In the genomic region with DNA sequence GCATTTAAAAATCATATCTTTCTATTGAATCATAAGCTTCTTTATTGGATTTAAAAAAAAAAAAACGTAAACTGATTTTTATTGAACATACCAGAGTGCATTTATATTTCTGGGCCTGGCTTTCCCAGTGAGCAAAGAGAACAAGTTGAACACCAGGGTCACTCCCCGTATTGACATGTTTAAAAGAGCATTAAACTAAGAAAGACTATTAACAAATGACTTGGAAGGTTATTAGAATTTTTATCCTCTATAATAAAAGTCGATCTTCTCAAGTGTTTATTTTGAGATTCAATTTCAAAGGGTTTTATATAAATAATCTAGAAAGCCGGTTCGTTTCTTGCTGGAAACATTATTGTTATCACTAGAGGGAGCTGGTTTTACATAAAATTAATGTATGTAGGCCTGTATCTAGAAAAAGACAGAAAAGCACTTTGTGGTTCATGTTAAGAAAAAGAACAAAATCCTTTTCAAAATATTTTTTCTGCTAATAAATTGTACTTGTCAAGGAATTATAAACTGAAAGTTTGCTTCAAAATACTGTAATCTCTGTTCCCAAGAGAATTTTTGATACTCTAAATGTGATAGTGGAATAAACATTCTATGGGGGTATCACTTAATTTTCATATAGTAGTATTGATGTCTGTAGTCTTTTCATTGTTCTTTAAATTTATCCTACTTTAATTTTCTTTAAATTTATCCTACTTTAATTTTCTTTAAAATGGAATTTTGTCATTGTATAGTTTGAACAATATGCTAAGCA, we compare ENCODE assay signal across 10 cellular contexts.
DNase-seq lines count a peak whose midpoint lies in the region; ATAC-seq and TF ChIP-seq lines count a peak whose summit lies in the region.
"Had no signal": no experiment of that assay in that cellular context is flagged by ENCODE, and none has a peak within 500 bp of the region (broad histone marks: within the 10 kb centered on the region; RNA-seq: fewer than 3 reads in every experiment).

No MANE protein-coding gene starts in this region.

- ATAC-seq in GM21447 (IDR thresholded peaks at IDR 0.05; ENCODE audit: unreplicated experiment) = no peak

- H3K4me1 ChIP-seq in suprapubic skin = no peaks in the 10 kb centered on the region

- H3K4me3 Mint-ChIP-seq in activated T-cell treated with anti-CD3 and anti-CD28 coated beads, Interleukin-2, amount 50 U/mL, for 24 hours = no peak overlapping the region
- H3K4me3 Mint-ChIP-seq: CD4-positive, CD25-positive, alpha-beta regulatory T cell; T-helper 1 cell treated with Interleukin-12 subunit alpha and Interleukin-12 subunit beta and Interleukin-4 antibody, amounts not matched to agents 30 μg/mL and 1 μg/mL, for 36 hours had no signal

- no peak overlapping the region for H3K27ac ChIP-seq in suprapubic skin

- TF ChIP-seq CTCF in suprapubic skin (IDR thresholded peaks at IDR 0.05) = no peak

- no peaks in the 10 kb centered on the region for H3K27me3 ChIP-seq in suprapubic skin

- H3K4me1 Mint-ChIP-seq in activated T-cell treated with anti-CD3 and anti-CD28 coated beads, Interleukin-2, amount 50 U/mL, for 24 hours (ENCODE audit: low read depth) = no peaks in the 10 kb centered on the region
- H3K4me1 Mint-ChIP-seq: CD4-positive, CD25-positive, alpha-beta regulatory T cell had no signal

- no peaks in the 10 kb centered on the region for H3K27me3 Mint-ChIP-seq in activated T-cell treated with anti-CD3 and anti-CD28 coated beads, Interleukin-2, amount 50 U/mL, for 24 hours
- H3K27me3 Mint-ChIP-seq: CD4-positive, CD25-positive, alpha-beta regulatory T cell had no signal

- H3K9me3 ChIP-seq in suprapubic skin = no peaks in the 10 kb centered on the region

- H3K27ac Mint-ChIP-seq in activated T-cell treated with anti-CD3 and anti-CD28 coated beads, Interleukin-2, amount 50 U/mL, for 24 hours = no peak overlapping the region
- H3K27ac Mint-ChIP-seq: CD4-positive, CD25-positive, alpha-beta regulatory T cell; T-helper 1 cell treated with Interleukin-12 subunit alpha and Interleukin-12 subunit beta and Interleukin-4 antibody, amounts not matched to agents 30 μg/mL and 1 μg/mL, for 36 hours had no signal

- no peak overlapping the region for H3K4me3 ChIP-seq in suprapubic skin

- H3K9me3 Mint-ChIP-seq in activated T-cell treated with anti-CD3 and anti-CD28 coated beads, Interleukin-2, amount 50 U/mL, for 24 hours = no peaks in the 10 kb centered on the region
- H3K9me3 Mint-ChIP-seq: T-helper 1 cell treated with Interleukin-12 subunit alpha and Interleukin-12 subunit beta and Interleukin-4 antibody, amounts not matched to agents 30 μg/mL and 1 μg/mL, for 36 hours had no signal

- no peaks in the 10 kb centered on the region for H3K36me3 ChIP-seq in suprapubic skin

- TF ChIP-seq POLR2A in suprapubic skin (IDR thresholded peaks at IDR 0.05) = no peak

- H3K36me3 Mint-ChIP-seq in activated T-cell treated with anti-CD3 and anti-CD28 coated beads, Interleukin-2, amount 50 U/mL, for 24 hours (ENCODE audit: low read depth) = no peaks in the 10 kb centered on the region
- H3K36me3 Mint-ChIP-seq: CD4-positive, CD25-positive, alpha-beta regulatory T cell had no signal

- DNase-seq in NCI-H1092 treated with DMSO at 0.1 percent for 48 hours (lab: John Stamatoyannopoulos, UW) (peak; percentile 6), NCI-H1092 (lab: John Stamatoyannopoulos, UW) (no peak), NCI-H2227 (lab: John Stamatoyannopoulos, UW; ENCODE audit: unreplicated experiment) (peak; percentile 1), dedifferentiated amniotic fluid mesenchymal stem cell (ENCODE audit: extremely low spot score) (peak; percentile 77), pons (ENCODE audit: low spot score) (peak; percentile 54), suprapubic skin (ENCODE audit: low spot score in 2 of 2) (no peak)
- DNase-seq in activated T-cell treated with anti-CD3 and anti-CD28 coated beads, Interleukin-2, amount 50 U/mL, for 24 hours = no peak
- DNase-seq: CD4-positive, CD25-positive, alpha-beta regulatory T cell had no signal

- TF ChIP-seq EP300 in suprapubic skin (IDR thresholded peaks at IDR 0.05) = no peak

- WGBS in suprapubic skin = 17% methylated on average over 5 of the region's 5 CpGs

Comparison
In these comparisons a context has a peak if more than half of its experiments do, and no peak if none do; other contexts are left out.
1. DNase-seq: peak in NCI-H1092 treated with DMSO at 0.1 percent for 48 hours (single experiment), NCI-H2227 (single experiment), dedifferentiated amniotic fluid mesenchymal stem cell (single experiment) and pons (single experiment); none in NCI-H1092 (single experiment), activated T-cell treated with anti-CD3 and anti-CD28 coated beads, Interleukin-2, amount 50 U/mL, for 24 hours (single experiment) and suprapubic skin (0 of 2).